Comparison of ENCODE assay signal across 1 cellular context in the genomic region with DNA sequence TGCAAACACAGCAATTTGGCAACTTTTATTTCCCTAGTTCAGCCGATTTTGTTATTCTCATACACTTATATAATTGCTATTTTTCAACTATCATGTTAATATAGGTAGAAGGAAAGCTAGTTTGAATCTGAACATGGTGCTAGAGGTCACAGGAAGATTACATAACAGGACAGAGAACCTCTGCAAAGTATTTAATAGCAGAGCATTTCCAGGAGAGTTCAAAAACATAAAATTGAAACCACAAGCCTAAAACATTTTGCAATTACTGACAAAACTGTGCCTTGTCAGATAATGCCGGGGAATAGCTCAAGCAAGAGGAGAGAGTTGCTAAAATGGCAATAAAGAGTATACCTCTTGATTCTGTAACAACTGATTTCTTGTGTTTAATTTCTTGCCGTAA.
TF ChIP-seq lines count a peak whose summit lies in the region.

No MANE protein-coding gene starts in this region.

TF ChIP-seq in HepG2, 621 proteins besides CTCF, POLR2A, EP300 and RAD21 (continued from another document):
- TF ChIP-seq GABPA (IDR thresholded peaks at IDR 0.05; ENCODE audit: low read depth, low read length): no peak
- TF ChIP-seq GABPA (CRISPR knock-in tag; IDR thresholded peaks at IDR 0.05; ENCODE audit: low read depth): no peak
